27 cellular contexts compared by ENCODE assay signal in genomic region chr12:109065853-109066193, GRCh38. TPM values are rescaled to one million over a fixed set of nuclear protein-coding genes. Genes with fewer than 3 reads are reported as not detected.
"Had no signal": no experiment of that assay in that cellular context is flagged by ENCODE, and none has a peak within 500 bp of the region (broad histone marks: within the 10 kb centered on the region; RNA-seq: fewer than 3 reads in every experiment).

No MANE protein-coding gene starts in this region.

- H3K27me3 Mint-ChIP-seq: activated B cell treated with CpG ODN at 0.5 μM for 24 hours; activated CD4-positive, alpha-beta T cell treated with anti-CD3 and anti-CD28 coated beads, Interleukin-2, amount 10 ng/mL, durations not matched to agents 24 days and 14 days; activated CD8-positive, alpha-beta memory T cell treated with anti-CD3 and anti-CD28 coated beads, Interleukin-2, amount 10 ng/mL, durations not matched to agents 7 days and 5 days; activated naive CD8-positive, alpha-beta T cell; activated T-cell treated with anti-CD3 and anti-CD28 coated beads, Interleukin-2, amount 50 U/mL, for 24 hours; T-helper 17 cell had no signal

- H3K27me3 ChIP-seq: MG63, SJSA1 had no signal

- ATAC-seq: activated CD8-positive, alpha-beta memory T cell treated with anti-CD3 and anti-CD28 coated beads, Interleukin-2, amount 10 ng/mL, durations not matched to agents 7 days and 5 days; SK-N-SH treated with all-trans-retinoic acid at 6 μM for 48 hours; T-helper 17 cell had no signal

- H3K27ac Mint-ChIP-seq: activated B cell treated with CpG ODN at 0.5 μM for 24 hours; activated CD4-positive, alpha-beta T cell treated with anti-CD3 and anti-CD28 coated beads, Interleukin-2, amount 10 ng/mL, durations not matched to agents 24 days and 14 days; activated CD8-positive, alpha-beta memory T cell treated with anti-CD3 and anti-CD28 coated beads, Interleukin-2, amount 10 ng/mL, durations not matched to agents 7 days and 5 days; activated naive CD8-positive, alpha-beta T cell; activated T-cell treated with anti-CD3 and anti-CD28 coated beads, Interleukin-2, amount 50 U/mL, for 24 hours; activated T-helper 1 cell treated with anti-CD3 and anti-CD28 coated beads, Interleukin-12 subunit alpha, Interleukin-12 subunit beta, Interleukin-2, Interleukin-4 antibody, amounts not matched to agents 30 ng/mL and 10 ng/mL and 1 ng/mL, durations not matched to agents 14 hours and 24 hours and 36 hours had no signal

- DNase-seq: activated B cell treated with CpG ODN at 0.5 μM for 24 hours; activated CD4-positive, alpha-beta T cell treated with anti-CD3 and anti-CD28 coated beads for 1 hour; activated CD4-positive, alpha-beta T cell treated with anti-CD3 and anti-CD28 coated beads, Interleukin-2, amount 10 ng/mL, durations not matched to agents 24 days and 14 days; activated CD4-positive, alpha-beta T cell treated with anti-CD3 and anti-CD28 coated beads, Interleukin-2, amount 50 U/mL, for 48 hours; activated CD8-positive, alpha-beta memory T cell treated with anti-CD3 and anti-CD28 coated beads, Interleukin-2, amount 10 ng/mL, durations not matched to agents 7 days and 5 days; activated effector memory CD4-positive, alpha-beta T cell treated with Interleukin-2 at 50 U/mL for 16 hours; activated naive CD4-positive, alpha-beta T cell treated with Interleukin-2 at 50 U/mL for 16 hours; activated T-cell treated with anti-CD3 and anti-CD28 coated beads, Interleukin-2, amount 50 U/mL, for 24 hours; MG63; MV-4-11; NCI-H1092 treated with DMSO at 0.1 percent for 48 hours; NCI-H1417 treated with DMSO at 0.1 percent for 48 hours; NCI-H1694; NCI-H2029; NCI-H2107; NCI-H2171 treated with DMSO at 0.1 percent for 48 hours; NCI-H226; NCI-H526 treated with DMSO at 0.1 percent for 48 hours; NCI-H82; SHP77; T-helper 17 cell; T-helper 9 cell had no signal

- H3K27ac ChIP-seq: SJSA1 had no signal

- H3K4me3 ChIP-seq: MG63, SJSA1 had no signal

- H3K4me1 ChIP-seq: SJSA1 had no signal

- H3K9me3 ChIP-seq: MG63, SJSA1 had no signal

- H3K9me3 Mint-ChIP-seq: activated B cell treated with CpG ODN at 0.5 μM for 24 hours; activated CD4-positive, alpha-beta T cell treated with anti-CD3 and anti-CD28 coated beads, Interleukin-2, amount 10 ng/mL, durations not matched to agents 24 days and 14 days; activated T-cell treated with anti-CD3 and anti-CD28 coated beads, Interleukin-2, amount 50 U/mL, for 24 hours; activated T-helper 1 cell treated with anti-CD3 and anti-CD28 coated beads, Interleukin-12 subunit alpha, Interleukin-12 subunit beta, Interleukin-2, Interleukin-4 antibody, amounts not matched to agents 30 ng/mL and 10 ng/mL and 1 ng/mL, durations not matched to agents 14 hours and 24 hours and 36 hours had no signal

- H3K4me3 Mint-ChIP-seq: activated B cell treated with CpG ODN at 0.5 μM for 24 hours; activated CD4-positive, alpha-beta T cell treated with anti-CD3 and anti-CD28 coated beads, Interleukin-2, amount 10 ng/mL, durations not matched to agents 24 days and 14 days; activated CD8-positive, alpha-beta memory T cell treated with anti-CD3 and anti-CD28 coated beads, Interleukin-2, amount 10 ng/mL, durations not matched to agents 7 days and 5 days; activated naive CD8-positive, alpha-beta T cell; activated T-cell treated with anti-CD3 and anti-CD28 coated beads, Interleukin-2, amount 50 U/mL, for 24 hours; activated T-helper 1 cell treated with anti-CD3 and anti-CD28 coated beads, Interleukin-12 subunit alpha, Interleukin-12 subunit beta, Interleukin-2, Interleukin-4 antibody, amounts not matched to agents 30 ng/mL and 10 ng/mL and 1 ng/mL, durations not matched to agents 14 hours and 24 hours and 36 hours; T-helper 17 cell had no signal

RNA-seq across cellular contexts. Expression of gene SVOP, which starts 45.0 kb away (rescaled TPM):
- total RNA-seq: activated B cell treated with CpG ODN at 0.5 μM for 24 hours; activated CD4-positive, alpha-beta T cell treated with anti-CD3 and anti-CD28 coated beads, Interleukin-2, amount 10 ng/mL, durations not matched to agents 24 days and 14 days; activated CD8-positive, alpha-beta memory T cell treated with anti-CD3 and anti-CD28 coated beads, Interleukin-2, amount 10 ng/mL, durations not matched to agents 7 days and 5 days; activated T-helper 1 cell treated with anti-CD3 and anti-CD28 coated beads, Interleukin-12 subunit alpha, Interleukin-12 subunit beta, Interleukin-2, Interleukin-4 antibody, amounts not matched to agents 30 ng/mL and 10 ng/mL and 1 ng/mL, durations not matched to agents 14 hours and 24 hours and 36 hours; NCI-H460; SJSA1; T-helper 17 cell had no signal
